Comparison of ENCODE assay signal across 20 cellular contexts in genomic region chr11:62487698-62488551, GRCh38. TPM values are rescaled to one million over a fixed set of nuclear protein-coding genes. Genes with fewer than 3 reads are reported as not detected.
DNase-seq lines count a peak whose midpoint lies in the region; ATAC-seq, FAIRE-seq and TF ChIP-seq lines count a peak whose summit lies in the region.
"Had no signal": no experiment of that assay in that cellular context is flagged by ENCODE, and none has a peak within 500 bp of the region (broad histone marks: within the 10 kb centered on the region; RNA-seq: fewer than 3 reads in every experiment).

No MANE protein-coding gene starts in this region.

- intact Hi-C loops in activated T-helper 2 cell treated with anti-CD3 and anti-CD28 coated beads, Interferon-gamma antibody, Interleukin-2, Interleukin-4, amounts not matched to agents 10 μg/mL and 5 μg/mL and 100 μg/mL, durations not matched to agents 14 hours and 24 hours and 36 hours (cut with micrococcal nuclease) = no loop called here
- intact Hi-C loops in Right ventricle myocardium inferior (cut with DNase I) = no loop called here

- H3K23ac ChIP-seq in trophoblast cell (ENCODE audit: low read length) = no peak overlapping the region

- no peaks in the 10 kb centered on the region for H3K36me3 ChIP-seq in trophoblast cell (ENCODE audit: control insufficient read depth in 1 of 2, insufficient read depth in 2 of 2, low read length in 2 of 2)
- H3K36me3 ChIP-seq: adrenal gland; BLaER1 treated with 17β-estradiol and CSF1 and Interleukin-3, amounts not matched to agents 10 nM and 100 nM; left lung; spleen; WERI-Rb-1 had no signal

- H2BK12ac ChIP-seq in trophoblast cell (ENCODE audit: low read length) = peak overlapping the region; percentile 62

- no peak for TF ChIP-seq POLR2A in GM12891 (IDR thresholded peaks at IDR 0.05; ENCODE audit: low read depth, low read length)

- no peak overlapping the region for H2BK5ac ChIP-seq in trophoblast cell (ENCODE audit: low read depth, low read length, poor library complexity)

- H4K8ac ChIP-seq in trophoblast cell (ENCODE audit: low read depth, low read length) = no peak overlapping the region

- FAIRE-seq in GM12891 (lab: Jason Lieb, UNC) = no peak

- no peak overlapping the region for H3K27ac Mint-ChIP-seq in activated T-helper 2 cell treated with anti-CD3 and anti-CD28 coated beads, Interferon-gamma antibody, Interleukin-2, Interleukin-4, amounts not matched to agents 10 μg/mL and 5 μg/mL and 100 μg/mL, durations not matched to agents 14 hours and 24 hours and 36 hours
- H3K27ac Mint-ChIP-seq: activated CD4-positive, alpha-beta memory T cell treated with anti-CD3 and anti-CD28 coated beads, Interleukin-2, amount 10 ng/mL, durations not matched to agents 7 days and 5 days; T-cell had no signal

- peaks cover 3% of the 10 kb centered on the region for H3K27me3 Mint-ChIP-seq in activated T-helper 2 cell treated with anti-CD3 and anti-CD28 coated beads, Interferon-gamma antibody, Interleukin-2, Interleukin-4, amounts not matched to agents 10 μg/mL and 5 μg/mL and 100 μg/mL, durations not matched to agents 14 hours and 24 hours and 36 hours (ENCODE audit: low read depth)
- H3K27me3 Mint-ChIP-seq: T-cell had no signal

- H3K79me2 ChIP-seq in trophoblast cell (ENCODE audit: control insufficient read depth, insufficient read depth, low read length, poor library complexity) = no peaks in the 10 kb centered on the region

- H3K4me1 Mint-ChIP-seq in activated T-helper 2 cell treated with anti-CD3 and anti-CD28 coated beads, Interferon-gamma antibody, Interleukin-2, Interleukin-4, amounts not matched to agents 10 μg/mL and 5 μg/mL and 100 μg/mL, durations not matched to agents 14 hours and 24 hours and 36 hours (ENCODE audit: low read depth) = peaks cover 1% of the 10 kb centered on the region
- H3K4me1 Mint-ChIP-seq: activated CD4-positive, alpha-beta memory T cell treated with anti-CD3 and anti-CD28 coated beads, Interleukin-2, amount 10 ng/mL, durations not matched to agents 7 days and 5 days had no signal

- H2AK5ac ChIP-seq in trophoblast cell (ENCODE audit: low read length) = no peak overlapping the region

- no peak overlapping the region for H3K4ac ChIP-seq in trophoblast cell (ENCODE audit: low read depth, low read length)

- H3K18ac ChIP-seq in trophoblast cell (ENCODE audit: low read length) = no peak overlapping the region

- H3K4me3 Mint-ChIP-seq in activated T-helper 2 cell treated with anti-CD3 and anti-CD28 coated beads, Interferon-gamma antibody, Interleukin-2, Interleukin-4, amounts not matched to agents 10 μg/mL and 5 μg/mL and 100 μg/mL, durations not matched to agents 14 hours and 24 hours and 36 hours (ENCODE audit: low read depth) = no peak overlapping the region
- H3K4me3 Mint-ChIP-seq: activated CD4-positive, alpha-beta memory T cell treated with anti-CD3 and anti-CD28 coated beads, Interleukin-2, amount 10 ng/mL, durations not matched to agents 7 days and 5 days had no signal

- peaks cover 10% of the 10 kb centered on the region for H3K79me1 ChIP-seq in trophoblast cell (ENCODE audit: low read length)

- H3K9me3 Mint-ChIP-seq in activated T-helper 2 cell treated with anti-CD3 and anti-CD28 coated beads, Interferon-gamma antibody, Interleukin-2, Interleukin-4, amounts not matched to agents 10 μg/mL and 5 μg/mL and 100 μg/mL, durations not matched to agents 14 hours and 24 hours and 36 hours = no peaks in the 10 kb centered on the region
- H3K9me3 Mint-ChIP-seq: activated CD4-positive, alpha-beta memory T cell treated with anti-CD3 and anti-CD28 coated beads, Interleukin-2, amount 10 ng/mL, durations not matched to agents 7 days and 5 days; T-cell had no signal

- no peak overlapping the region for H2AFZ ChIP-seq in trophoblast cell (ENCODE audit: insufficient read depth, low read length, poor library complexity)
- H2AFZ ChIP-seq: GM23248 had no signal

- H4K91ac ChIP-seq in trophoblast cell (ENCODE audit: low read depth, low read length) = no peak overlapping the region

- H3K4me1 ChIP-seq in trophoblast cell (ENCODE audit: control insufficient read depth in 1 of 2, insufficient read depth in 2 of 2, low read length in 2 of 2) = peaks cover 5 to 19% of the 10 kb centered on the region in 2 experiments
- H3K4me1 ChIP-seq: adrenal gland, foreskin keratinocyte, spleen had no signal

- no peaks in the 10 kb centered on the region for H3K27me3 ChIP-seq in trophoblast cell (ENCODE audit: insufficient read depth, low read length)
- H3K27me3 ChIP-seq: adrenal gland; BLaER1 treated with 17β-estradiol and CSF1 and Interleukin-3, amounts not matched to agents 10 nM and 100 nM; foreskin keratinocyte; left lung; spleen had no signal

- DNase-seq in NCI-H1417 (lab: John Stamatoyannopoulos, UW) = peak; percentile 19 to 43 (median 37)
- DNase-seq in NCI-H1417 treated with DMSO at 0.1 percent for 48 hours (lab: John Stamatoyannopoulos, UW) = no peak
- peak; percentile 66 for DNase-seq in NCI-H1105 treated with DMSO at 0.1 percent for 48 hours (lab: John Stamatoyannopoulos, UW)
- peak; percentile 56 for DNase-seq in cerebellar cortex (ENCODE audit: low spot score)
- DNase-seq in trophoblast cell = no peak
- no peak for DNase-seq in activated T-helper 2 cell treated with anti-CD3 and anti-CD28 coated beads, Interferon-gamma antibody, Interleukin-2, Interleukin-4, amounts not matched to agents 10 μg/mL and 5 μg/mL and 100 μg/mL, durations not matched to agents 14 hours and 24 hours and 36 hours (ENCODE audit: low spot score)
- no peak for DNase-seq in GM12891 (ENCODE audit: insufficient read length, low spot score)
- no peak for DNase-seq in Right ventricle myocardium inferior (ENCODE audit: missing footprints)
- DNase-seq: activated CD4-positive, alpha-beta memory T cell treated with anti-CD3 and anti-CD28 coated beads, Interleukin-2, amount 10 ng/mL, durations not matched to agents 7 days and 5 days; adrenal gland; central memory CD4-positive, alpha-beta T cell; foreskin keratinocyte; GM23248; NCI-H146; spleen; T-cell; WERI-Rb-1 had no signal

- no peak overlapping the region for H3K14ac ChIP-seq in trophoblast cell (ENCODE audit: low read length)

- H3K36me3 Mint-ChIP-seq in activated T-helper 2 cell treated with anti-CD3 and anti-CD28 coated beads, Interferon-gamma antibody, Interleukin-2, Interleukin-4, amounts not matched to agents 10 μg/mL and 5 μg/mL and 100 μg/mL, durations not matched to agents 14 hours and 24 hours and 36 hours (ENCODE audit: low read depth) = no peaks in the 10 kb centered on the region
- H3K36me3 Mint-ChIP-seq: T-cell had no signal

- H4K12ac ChIP-seq in trophoblast cell (ENCODE audit: low read depth, low read length) = no peak overlapping the region

- peak overlapping the region; percentile 8 for H2BK120ac ChIP-seq in trophoblast cell (ENCODE audit: insufficient read depth, low read length, poor library complexity)

- ATAC-seq in Right ventricle myocardium inferior = no peak
- ATAC-seq: foreskin keratinocyte, left lung had no signal

- no peaks in the 10 kb centered on the region for H3K9me3 ChIP-seq in trophoblast cell (ENCODE audit: insufficient read depth, low read depth, low read length)
- H3K9me3 ChIP-seq: adrenal gland; BLaER1 treated with 17β-estradiol and CSF1 and Interleukin-3, amounts not matched to agents 10 nM and 100 nM; left lung; spleen had no signal

- no CpG with 5 or more reads among the region's 19 CpGs for WGBS in trophoblast cell (ENCODE audit: extremely low coverage, insufficient coverage, insufficient read length)

- H3K9ac ChIP-seq in trophoblast cell (ENCODE audit: low read length) = no peak overlapping the region
- H3K9ac ChIP-seq: GM23248, KMS-11 had no signal

- no peak overlapping the region for H3K4me2 ChIP-seq in trophoblast cell (ENCODE audit: low read length)
- H3K4me2 ChIP-seq: KMS-11 had no signal

- H3K27ac ChIP-seq in trophoblast cell (ENCODE audit: low read depth, low read length) = no peak overlapping the region
- H3K27ac ChIP-seq: adrenal gland; BLaER1 treated with 17β-estradiol and CSF1 and Interleukin-3, amounts not matched to agents 10 nM and 100 nM; foreskin keratinocyte; GM23248; KMS-11; left lung; spleen; WERI-Rb-1 had no signal

- no peak overlapping the region for H3K4me3 ChIP-seq in trophoblast cell (ENCODE audit: low read depth, low read length)
- H3K4me3 ChIP-seq: adrenal gland; BLaER1 treated with 17β-estradiol and CSF1 and Interleukin-3, amounts not matched to agents 10 nM and 100 nM; GM23248; left lung; spleen had no signal

TF ChIP-seq in GM12891, 5 proteins besides CTCF, POLR2A, EP300 and RAD21:
- TF ChIP-seq SPI1 (IDR thresholded peaks at IDR 0.05; ENCODE audit: low read depth, low read length) (no peak), PAX5 (IDR thresholded peaks at IDR 0.05; ENCODE audit: insufficient read depth, low read length, severe bottlenecking) (no peak), POU2F2 (IDR thresholded peaks at IDR 0.05; ENCODE audit: low read depth, low read length) (no peak), TAF1 (IDR thresholded peaks at IDR 0.05; ENCODE audit: low read depth, low read length) (no peak), POLR2AphosphoS5 (IDR thresholded peaks at IDR 0.05; ENCODE audit: low read depth, low read length) (no peak)

RNA-seq across cellular contexts. Expression of gene AHNAK, which starts 58.7 kb away (rescaled TPM):
- 191 and 221 TPM in 2 replicates for polyA plus RNA-seq in trophoblast cell (2013)
- 105 and 108 TPM in 2 replicates for total RNA-seq in activated T-helper 2 cell treated with anti-CD3 and anti-CD28 coated beads, Interferon-gamma antibody, Interleukin-2, Interleukin-4, amounts not matched to agents 10 μg/mL and 5 μg/mL and 100 μg/mL, durations not matched to agents 14 hours and 24 hours and 36 hours
- 1.8 TPM for polyA plus RNA-seq in GM12891 (2012; ENCODE audit: low read depth, missing spikeins)
- 332 TPM for total RNA-seq in Right ventricle myocardium inferior

Comparison
In these comparisons a context has a peak if more than half of its experiments do, and no peak if none do; other contexts are left out.
1. DNase-seq: peak in NCI-H1417 (3 of 3), NCI-H1105 treated with DMSO at 0.1 percent for 48 hours (single experiment) and cerebellar cortex (single experiment); none in NCI-H1417 treated with DMSO at 0.1 percent for 48 hours (single experiment), trophoblast cell (0 of 2), activated T-helper 2 cell treated with anti-CD3 and anti-CD28 coated beads, Interferon-gamma antibody, Interleukin-2, Interleukin-4, amounts not matched to agents 10 μg/mL and 5 μg/mL and 100 μg/mL, durations not matched to agents 14 hours and 24 hours and 36 hours (single experiment), GM12891 (single experiment) and Right ventricle myocardium inferior (single experiment).